9 cellular contexts compared by ENCODE assay signal in the genomic region with DNA sequence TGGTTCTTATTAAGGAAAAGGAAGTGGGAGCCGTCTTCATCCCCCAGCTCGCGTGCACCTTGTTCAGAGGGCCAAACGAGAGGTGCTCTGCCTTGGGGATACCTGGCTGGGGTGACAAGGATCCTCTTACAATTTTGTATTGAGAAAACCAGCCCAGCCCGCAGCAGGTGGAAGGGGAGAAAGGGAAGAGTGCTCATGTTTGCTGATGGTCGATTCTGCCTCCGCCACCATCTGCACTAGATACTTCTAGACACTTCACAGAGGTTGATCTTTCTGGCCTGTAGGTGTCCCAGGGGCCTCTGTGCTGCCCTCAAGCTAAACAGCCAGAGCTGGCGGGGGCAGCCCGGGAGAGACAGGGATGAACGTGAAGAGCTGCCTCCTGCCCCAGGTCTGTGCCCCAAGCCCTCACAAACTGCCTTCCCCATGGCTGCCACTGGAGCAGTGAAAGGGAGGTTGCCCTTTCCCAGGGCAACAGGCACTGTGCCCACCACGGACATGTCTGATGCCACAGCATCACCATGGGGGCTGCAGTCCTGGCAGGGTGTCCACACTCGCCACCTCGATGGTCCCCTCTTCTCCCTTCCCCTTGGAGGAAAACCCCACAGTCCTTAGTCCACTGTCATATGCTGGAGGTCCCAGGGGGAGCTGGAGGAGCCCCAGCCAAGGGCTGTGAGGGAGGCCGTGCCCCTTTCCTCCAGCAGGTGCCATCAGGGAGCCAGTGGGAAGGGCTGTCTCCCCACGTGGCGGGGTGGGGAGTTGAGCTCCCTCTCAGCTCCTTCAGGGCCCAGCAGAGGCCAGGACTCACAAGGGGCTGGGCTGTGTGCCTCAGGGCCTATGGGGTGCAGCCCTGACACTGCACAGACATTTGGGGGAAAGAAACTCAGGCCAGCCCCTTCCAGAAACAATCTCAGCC. TPM values are rescaled to one million over a fixed set of nuclear protein-coding genes. Genes with fewer than 3 reads are reported as not detected.
DNase-seq lines count a peak whose midpoint lies in the region; ATAC-seq and TF ChIP-seq lines count a peak whose summit lies in the region.
"Had no signal": no experiment of that assay in that cellular context is flagged by ENCODE, and none has a peak within 500 bp of the region (broad histone marks: within the 10 kb centered on the region; RNA-seq: fewer than 3 reads in every experiment).

No MANE protein-coding gene starts in this region.

- H3K27ac ChIP-seq in SK-N-SH (ENCODE audit: low read depth in 2 of 2, low read length in 1 of 2) (peak overlapping the region in 1 of 2 experiments; percentile 99; a peak in 2 of 4 replicates), iPS-18a (ENCODE audit: low read length) (no peak overlapping the region)

- TF ChIP-seq CTCF in AG09309 (IDR thresholded peaks at IDR 0.05; ENCODE audit: control insufficient read depth, insufficient read depth, low read depth, low read length, missing control alignments) (peak; percentile 19), GM13976 (IDR thresholded peaks at IDR 0.05; ENCODE audit: borderline replicate concordance, control extremely low read depth, extremely low read depth, insufficient read depth, missing control alignments) (no peak), SK-N-SH (IDR thresholded peaks at IDR 0.05) (peak; percentile 34; the same call in 1 of the 2 replicates)

- H3K36me3 ChIP-seq in SK-N-SH (replicated peaks in 1 of 2; ENCODE audit: control insufficient read depth in 1 of 2, insufficient read depth in 2 of 2, low read length in 1 of 2) = peaks cover 11 to 45% of the 10 kb centered on the region in 2 experiments
- H3K36me3 ChIP-seq in iPS-18a (ENCODE audit: control insufficient read depth, low read depth, low read length) = peaks cover 35% of the 10 kb centered on the region

- CTCF ChIA-PET in SK-N-SH (lab: Yijun Ruan, JAX) = interaction anchor here (0.6 to 32.6 kb wide), 6 partner anchors 20 to 189 kb away, joined by 3 to 700 read pairs (median 6); a partner anchor contains a TSS

- DNase-seq in AG09309 (ENCODE audit: low read depth) (no peak), GM13976 (ENCODE audit: low spot score) (peak; percentile 37), SK-N-SH (peak; percentile 67), DMS79 treated with DMSO at 0.1 percent for 48 hours (lab: John Stamatoyannopoulos, UW) (no peak), NCI-H345 (lab: John Stamatoyannopoulos, UW) (no peak)
- DNase-seq in stimulated activated CD8-positive, alpha-beta memory T cell treated with anti-CD3 and anti-CD28 coated beads, Interleukin-4, amount 100 ng/mL, for 48 hours = no peak
- DNase-seq: activated CD4-positive, alpha-beta T cell treated with anti-CD3 and anti-CD28 coated beads, Interleukin-2, amount 10 ng/mL, durations not matched to agents 7 days and 5 days had no signal

- no peak overlapping the region for H3K4me3 ChIP-seq in AG09309 (ENCODE audit: control insufficient read depth, low read depth, low read length)
- no peak overlapping the region for H3K4me3 ChIP-seq in SK-N-SH (ENCODE audit: low read depth in 2 of 2, low read length in 1 of 2)
- no peak overlapping the region for H3K4me3 ChIP-seq in iPS-18a (ENCODE audit: low read length)

- no peaks in the 10 kb centered on the region for H4K20me1 ChIP-seq in SK-N-SH (ENCODE audit: insufficient read depth)

- no peak overlapping the region for H3K4me2 ChIP-seq in SK-N-SH

- H3K27me3 ChIP-seq in SK-N-SH (ENCODE audit: insufficient read depth) (no peaks in the 10 kb centered on the region), iPS-18a (ENCODE audit: control insufficient read depth, insufficient read depth, low read length) (no peaks in the 10 kb centered on the region)

- no peak overlapping the region for H2AFZ ChIP-seq in SK-N-SH (ENCODE audit: low read depth)

- POLR2A ChIA-PET in SK-N-SH (lab: Yijun Ruan, JAX) = interaction anchor here (0.7 to 1.0 kb wide), 3 partner anchors 10 to 38 kb away, joined by 4 to 5 read pairs (median 4); no protein-coding TSS in a partner anchor

- no peak overlapping the region for H3K9ac ChIP-seq in SK-N-SH
- peak overlapping the region; percentile 8 for H3K9ac ChIP-seq in iPS-18a (ENCODE audit: low read length)

- TF ChIP-seq EP300 in SK-N-SH (IDR thresholded peaks at IDR 0.05; ENCODE audit: borderline replicate concordance in 1 of 2, low read depth in 1 of 2, low read length in 1 of 2) = no peak

- H3K79me2 ChIP-seq in SK-N-SH (ENCODE audit: insufficient read depth) = peaks cover 10% of the 10 kb centered on the region; the same call in 1 of the 2 replicates

- WGBS in SK-N-SH (ENCODE audit: low lambda C conversion rate) = 77% methylated on average over 11 of the region's 16 CpGs

- no peak for TF ChIP-seq RAD21 in SK-N-SH (IDR thresholded peaks at IDR 0.05; ENCODE audit: low read length)

- H3K9me2 ChIP-seq in SK-N-SH = no peaks in the 10 kb centered on the region

- H3K4me1 ChIP-seq in SK-N-SH (ENCODE audit: control insufficient read depth in 1 of 2, insufficient read depth in 2 of 2, low read depth in 1 of 2, low read length in 1 of 2) (peaks cover 0 to 69% of the 10 kb centered on the region in 2 experiments; a peak in 2 of 4 replicates), iPS-18a (ENCODE audit: control insufficient read depth, low read depth, low read length) (peaks cover 5% of the 10 kb centered on the region)

- no peaks in the 10 kb centered on the region for H3K9me3 ChIP-seq in SK-N-SH
- no peaks in the 10 kb centered on the region for H3K9me3 ChIP-seq in iPS-18a (ENCODE audit: control insufficient read depth, low read depth, low read length)

- in situ Hi-C loops in GM13976 (cut with MboI; ENCODE audit: low sequenced_read_pairs, unreplicated experiment) = no loop called here

- peaks cover 20% of the 10 kb centered on the region for H3F3A ChIP-seq in SK-N-SH (replicated peaks; ENCODE audit: insufficient read depth)

- no peak for ATAC-seq in HG02588 (IDR thresholded peaks at IDR 0.05; ENCODE audit: unreplicated experiment)

TF ChIP-seq in SK-N-SH, 30 proteins besides CTCF, POLR2A, EP300 and RAD21 (continues in another document):
- TF ChIP-seq MEF2A (IDR thresholded peaks at IDR 0.05; ENCODE audit: borderline replicate concordance, low read depth) (no peak), GATA2 (CRISPR knock-in tag; IDR thresholded peaks at IDR 0.05) (no peak), MXI1 (IDR thresholded peaks at IDR 0.05; ENCODE audit: low read depth, low read length) (no peak), RXRA (IDR thresholded peaks at IDR 0.05; ENCODE audit: borderline replicate concordance, low read depth) (no peak), JUND (IDR thresholded peaks at IDR 0.05) (no peak), POLR2AphosphoS5 (IDR thresholded peaks at IDR 0.05; ENCODE audit: low read depth, low read length) (no peak), FOXJ3 (CRISPR knock-in tag; IDR thresholded peaks at IDR 0.05) (no peak), RCOR1 (IDR thresholded peaks at IDR 0.05; ENCODE audit: low read length) (no peak), TEAD4 (IDR thresholded peaks at IDR 0.05; ENCODE audit: borderline replicate concordance, insufficient read depth) (no peak), ELF1 (IDR thresholded peaks at IDR 0.05) (no peak)
- TF ChIP-seq, protein P1, sequence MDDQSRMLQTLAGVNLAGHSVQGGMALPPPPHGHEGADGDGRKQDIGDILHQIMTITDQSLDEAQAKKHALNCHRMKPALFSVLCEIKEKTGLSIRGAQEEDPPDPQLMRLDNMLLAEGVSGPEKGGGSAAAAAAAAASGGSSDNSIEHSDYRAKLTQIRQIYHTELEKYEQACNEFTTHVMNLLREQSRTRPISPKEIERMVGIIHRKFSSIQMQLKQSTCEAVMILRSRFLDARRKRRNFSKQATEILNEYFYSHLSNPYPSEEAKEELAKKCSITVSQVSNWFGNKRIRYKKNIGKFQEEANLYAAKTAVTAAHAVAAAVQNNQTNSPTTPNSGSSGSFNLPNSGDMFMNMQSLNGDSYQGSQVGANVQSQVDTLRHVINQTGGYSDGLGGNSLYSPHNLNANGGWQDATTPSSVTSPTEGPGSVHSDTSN (IDR thresholded peaks at IDR 0.05) = no peak
- TF ChIP-seq, protein P2, sequence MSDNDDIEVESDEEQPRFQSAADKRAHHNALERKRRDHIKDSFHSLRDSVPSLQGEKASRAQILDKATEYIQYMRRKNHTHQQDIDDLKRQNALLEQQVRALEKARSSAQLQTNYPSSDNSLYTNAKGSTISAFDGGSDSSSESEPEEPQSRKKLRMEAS (IDR thresholded peaks at IDR 0.05; ENCODE audit: low read depth) = no peak
- TF ChIP-seq, protein P3, sequence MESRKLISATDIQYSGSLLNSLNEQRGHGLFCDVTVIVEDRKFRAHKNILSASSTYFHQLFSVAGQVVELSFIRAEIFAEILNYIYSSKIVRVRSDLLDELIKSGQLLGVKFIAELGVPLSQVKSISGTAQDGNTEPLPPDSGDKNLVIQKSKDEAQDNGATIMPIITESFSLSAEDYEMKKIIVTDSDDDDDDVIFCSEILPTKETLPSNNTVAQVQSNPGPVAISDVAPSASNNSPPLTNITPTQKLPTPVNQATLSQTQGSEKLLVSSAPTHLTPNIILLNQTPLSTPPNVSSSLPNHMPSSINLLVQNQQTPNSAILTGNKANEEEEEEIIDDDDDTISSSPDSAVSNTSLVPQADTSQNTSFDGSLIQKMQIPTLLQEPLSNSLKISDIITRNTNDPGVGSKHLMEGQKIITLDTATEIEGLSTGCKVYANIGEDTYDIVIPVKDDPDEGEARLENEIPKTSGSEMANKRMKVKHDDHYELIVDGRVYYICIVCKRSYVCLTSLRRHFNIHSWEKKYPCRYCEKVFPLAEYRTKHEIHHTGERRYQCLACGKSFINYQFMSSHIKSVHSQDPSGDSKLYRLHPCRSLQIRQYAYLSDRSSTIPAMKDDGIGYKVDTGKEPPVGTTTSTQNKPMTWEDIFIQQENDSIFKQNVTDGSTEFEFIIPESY (IDR thresholded peaks at IDR 0.05; ENCODE audit: borderline replicate concordance, low read depth) = no peak

RNA-seq across cellular contexts. Expression of a gene that starts 8.1 kb away (rescaled TPM):
- polyA plus RNA-seq in SK-N-SH (2012; rRNA removed) = 54.2 and 62.3 TPM in 2 replicates
- polyA plus RNA-seq in SK-N-SH (2012; cell fraction: cytosol; rRNA removed) = 34.6 and 47.4 TPM in 2 replicates
- 51.1 and 60.8 TPM in 2 replicates for polyA plus RNA-seq in SK-N-SH (2012; cell fraction: nucleus; rRNA removed)

RNA-seq across cellular contexts. Expression of a gene that starts 12.9 kb away (rescaled TPM):
- polyA plus RNA-seq in SK-N-SH (2012; rRNA removed) = 1.0 and 1.2 TPM in 2 replicates
- 0.17 and 0.30 TPM in 2 replicates for polyA plus RNA-seq in SK-N-SH (2012; cell fraction: cytosol; rRNA removed)
- polyA plus RNA-seq in SK-N-SH (2012; cell fraction: nucleus; rRNA removed) = 4.1 and 4.4 TPM in 2 replicates

RNA-seq across cellular contexts. Expression of a gene that starts 28.3 kb away (rescaled TPM):
- polyA plus RNA-seq in SK-N-SH (2012; rRNA removed) = 2.6 and 3.1 TPM in 2 replicates
- polyA plus RNA-seq in SK-N-SH (2012; cell fraction: cytosol; rRNA removed) = 1.6 and 2.6 TPM in 2 replicates
- polyA plus RNA-seq in SK-N-SH (2012; cell fraction: nucleus; rRNA removed) = 2.3 and 2.6 TPM in 2 replicates

RNA-seq across cellular contexts. Expression of a gene that starts 52.5 kb away (rescaled TPM):
- 149 and 169 TPM in 2 replicates for polyA plus RNA-seq in SK-N-SH (2012; rRNA removed)
- polyA plus RNA-seq in SK-N-SH (2012; cell fraction: cytosol; rRNA removed) = 172 and 173 TPM in 2 replicates
- polyA plus RNA-seq in SK-N-SH (2012; cell fraction: nucleus; rRNA removed) = 83.1 and 92.3 TPM in 2 replicates

RNA-seq across cellular contexts. Expression of a gene that starts 59.2 kb away (rescaled TPM):
- 40.6 and 69.9 TPM in 2 replicates for polyA plus RNA-seq in SK-N-SH (2012; rRNA removed)
- polyA plus RNA-seq in SK-N-SH (2012; cell fraction: cytosol; rRNA removed) = 78.2 and 85.1 TPM in 2 replicates
- 137 and 148 TPM in 2 replicates for polyA plus RNA-seq in SK-N-SH (2012; cell fraction: nucleus; rRNA removed)

Comparison
In these comparisons a context has a peak if more than half of its experiments do, and no peak if none do; other contexts are left out.
1. DNase-seq: peak in GM13976 (single experiment) and SK-N-SH (single experiment); none in AG09309 (single experiment), DMS79 treated with DMSO at 0.1 percent for 48 hours (single experiment), stimulated activated CD8-positive, alpha-beta memory T cell treated with anti-CD3 and anti-CD28 coated beads, Interleukin-4, amount 100 ng/mL, for 48 hours (single experiment) and NCI-H345 (single experiment).